18 cellular contexts compared by ENCODE assay signal in the genomic region with DNA sequence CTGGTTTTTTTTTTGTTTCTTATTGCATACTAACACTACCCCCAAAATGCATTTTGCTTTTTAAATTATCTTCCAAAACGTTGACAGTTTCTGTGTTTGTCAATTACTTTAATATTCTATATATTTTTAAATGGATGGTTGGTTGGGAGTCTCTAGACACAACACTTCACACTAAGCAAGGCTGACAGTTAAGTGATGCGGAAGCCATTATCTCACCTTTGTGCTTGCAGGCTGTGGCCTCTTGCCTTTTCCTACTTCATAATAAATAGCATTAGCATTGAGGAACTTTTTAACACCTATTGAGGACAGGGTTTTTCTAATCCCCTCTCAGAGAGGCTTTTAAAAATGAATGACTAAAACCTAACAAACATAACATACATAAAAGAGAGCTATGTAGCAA.
DNase-seq lines count a peak whose midpoint lies in the region; TF ChIP-seq lines count a peak whose summit lies in the region.
"Had no signal": no experiment of that assay in that cellular context is flagged by ENCODE, and none has a peak within 500 bp of the region (broad histone marks: within the 10 kb centered on the region; RNA-seq: fewer than 3 reads in every experiment).

No MANE protein-coding gene starts in this region.

- H3K4me3 ChIP-seq in neural progenitor cell = no peak overlapping the region
- H3K4me3 ChIP-seq: A549; BLaER1 treated with 17β-estradiol and CSF1 and Interleukin-3, amounts not matched to agents 10 nM and 100 nM had no signal

- no peak overlapping the region for H3K27ac Mint-ChIP-seq in neural progenitor cell
- H3K27ac Mint-ChIP-seq: B cell; CD4-positive, alpha-beta T cell; CD8-positive, alpha-beta T cell had no signal

- H3K36me3 ChIP-seq in neural progenitor cell = no peaks in the 10 kb centered on the region
- H3K36me3 ChIP-seq: BLaER1 treated with 17β-estradiol and CSF1 and Interleukin-3, amounts not matched to agents 10 nM and 100 nM had no signal

- no peak for TF ChIP-seq CTCF in neural progenitor cell (IDR thresholded peaks at IDR 0.05)
- no peak for TF ChIP-seq CTCF in GM13976 (IDR thresholded peaks at IDR 0.05; ENCODE audit: borderline replicate concordance, control extremely low read depth, extremely low read depth, insufficient read depth, missing control alignments)

- no peaks in the 10 kb centered on the region for H3K9me3 ChIP-seq in neural progenitor cell (ENCODE audit: low read depth)

- H2AFZ ChIP-seq in neural progenitor cell (replicated peaks) = no peak overlapping the region

- no peaks in the 10 kb centered on the region for H3K27me3 Mint-ChIP-seq in neural progenitor cell (ENCODE audit: insufficient read depth, low read depth)
- H3K27me3 Mint-ChIP-seq: B cell; CD4-positive, alpha-beta T cell had no signal

- no peak overlapping the region for H3K27ac ChIP-seq in neural progenitor cell
- H3K27ac ChIP-seq: 22Rv1; A549; BLaER1 treated with 17β-estradiol and CSF1 and Interleukin-3, amounts not matched to agents 10 nM and 100 nM; C4-2B had no signal

- peaks cover 17% of the 10 kb centered on the region for H3K4me1 ChIP-seq in neural progenitor cell
- H3K4me1 ChIP-seq: A549; BLaER1 treated with 17β-estradiol and CSF1 and Interleukin-3, amounts not matched to agents 10 nM and 100 nM; Caco-2 had no signal

- H3K79me2 ChIP-seq in neural progenitor cell (ENCODE audit: low read depth) = no peaks in the 10 kb centered on the region

- H3F3A ChIP-seq in neural progenitor cell (ENCODE audit: low read depth) = no peaks in the 10 kb centered on the region

- in situ Hi-C loops in GM13976 (cut with MboI; ENCODE audit: low sequenced_read_pairs, unreplicated experiment) = no loop called here

- DNase-seq in NCI-H2171 treated with DMSO at 0.1 percent for 48 hours (lab: John Stamatoyannopoulos, UW) (peak; percentile 21), NCI-H2171 (lab: John Stamatoyannopoulos, UW) (no peak), neural progenitor cell (ENCODE audit: low spot score) (peak; percentile 60), retina (peak; percentile 64), GM13976 (ENCODE audit: low spot score) (no peak), NCI-H1092 (lab: John Stamatoyannopoulos, UW) (no peak)
- DNase-seq: AML-193; Caco-2; Calu3; CD4-positive, alpha-beta T cell; CD8-positive, alpha-beta T cell; DMS79 treated with DMSO at 0.1 percent for 48 hours; GF-D8 had no signal

- H4K20me1 ChIP-seq in neural progenitor cell (ENCODE audit: low read depth) = no peaks in the 10 kb centered on the region
- H4K20me1 ChIP-seq: BLaER1 treated with 17β-estradiol and CSF1 and Interleukin-3, amounts not matched to agents 10 nM and 100 nM had no signal

- no peaks in the 10 kb centered on the region for H3K27me3 ChIP-seq in neural progenitor cell
- H3K27me3 ChIP-seq: BLaER1 treated with 17β-estradiol and CSF1 and Interleukin-3, amounts not matched to agents 10 nM and 100 nM had no signal

- no peak overlapping the region for H3K9ac ChIP-seq in neural progenitor cell
- H3K9ac ChIP-seq: BLaER1 treated with 17β-estradiol and CSF1 and Interleukin-3, amounts not matched to agents 10 nM and 100 nM had no signal

- peak overlapping the region; percentile 36 for H3K4me2 ChIP-seq in neural progenitor cell
- H3K4me2 ChIP-seq: A549; BLaER1 treated with 17β-estradiol and CSF1 and Interleukin-3, amounts not matched to agents 10 nM and 100 nM had no signal

- peaks cover 12% of the 10 kb centered on the region for H3K9me3 Mint-ChIP-seq in neural progenitor cell

- no peaks in the 10 kb centered on the region for H3K4me1 Mint-ChIP-seq in neural progenitor cell
- H3K4me1 Mint-ChIP-seq: B cell had no signal

- H3K36me3 Mint-ChIP-seq in neural progenitor cell = no peaks in the 10 kb centered on the region

- H3K4me3 Mint-ChIP-seq in neural progenitor cell = no peak overlapping the region
- H3K4me3 Mint-ChIP-seq: B cell; CD4-positive, alpha-beta T cell; CD8-positive, alpha-beta T cell had no signal

Comparison
In these comparisons a context has a peak if more than half of its experiments do, and no peak if none do; other contexts are left out.
1. DNase-seq: peak in NCI-H2171 treated with DMSO at 0.1 percent for 48 hours (single experiment), neural progenitor cell (single experiment) and retina (single experiment); none in NCI-H2171 (single experiment), GM13976 (single experiment) and NCI-H1092 (single experiment).